In genomic region chr3:195909294-195909644, GRCh38 we compare ENCODE assay signal across 7 cellular contexts. TPM values are rescaled to one million over a fixed set of nuclear protein-coding genes. Genes with fewer than 3 reads are reported as not detected.
DNase-seq lines count a peak whose midpoint lies in the region; ATAC-seq and TF ChIP-seq lines count a peak whose summit lies in the region.

No MANE protein-coding gene starts in this region.

- peak; percentile 29 for ATAC-seq in GM18511 (IDR thresholded peaks at IDR 0.05; ENCODE audit: unreplicated experiment)

- H3K4me3 ChIP-seq in sigmoid colon = peak overlapping the region; percentile 51 to 92 (median 85)

- H3K27ac ChIP-seq in sigmoid colon = peak overlapping the region; percentile 60 to 81 (median 76)

- no peak for TF ChIP-seq CTCF in sigmoid colon (IDR thresholded peaks at IDR 0.05)

- no peaks in the 10 kb centered on the region for H3K9me3 ChIP-seq in sigmoid colon

- TF ChIP-seq EP300 in sigmoid colon (IDR thresholded peaks at IDR 0.05) = no peak

- intact Hi-C loops in sigmoid colon (cut with DNase I) = loop anchor here (2.0 kb wide), 1 partner anchor 14 kb away; no protein-coding TSS in a partner anchor

- WGBS in sigmoid colon, 2 donors = 1% methylated on average over 47 of the region's 47 CpGs

- peaks cover 0 to 39% (median 35%) of the 10 kb centered on the region in 4 donors for H3K4me1 ChIP-seq in sigmoid colon

- H3K36me3 ChIP-seq in sigmoid colon = no peaks in the 10 kb centered on the region

- POLR2A ChIA-PET in HEK293T (lab: Yijun Ruan, JAX) = interaction anchor here (1.3 kb wide), 1 partner anchor 10 kb away, joined by 3 read pairs; no protein-coding TSS in a partner anchor

- DNase-seq in HEK293T (ENCODE audit: extremely low spot score) = peak; percentile 42
- DNase-seq in NOMO-1 treated with DMSO at 0.1 percent for 48 hours (lab: John Stamatoyannopoulos, UW; ENCODE audit: unreplicated experiment) = peak; percentile 75
- peak; percentile 48 for DNase-seq in epidermal melanocyte (ENCODE audit: insufficient read length, low spot score)
- DNase-seq in sigmoid colon = no peak
- DNase-seq in DMS79 (lab: John Stamatoyannopoulos, UW) = no peak
- DNase-seq in DMS114 treated with DMSO at 0.1 percent for 48 hours (lab: John Stamatoyannopoulos, UW; ENCODE audit: unreplicated experiment) = no peak

- CTCF ChIA-PET in HEK293T (lab: Yijun Ruan, JAX) = no interaction called here

- no peaks in the 10 kb centered on the region for H3K27me3 ChIP-seq in sigmoid colon

- no peak for TF ChIP-seq POLR2A in sigmoid colon (IDR thresholded peaks at IDR 0.05)

TF ChIP-seq in HEK293T, 16 proteins besides CTCF, POLR2A, EP300 and RAD21:
- no peak for TF ChIP-seq HDGF (IDR thresholded peaks at IDR 0.05; ENCODE audit: borderline replicate concordance)
- no peak for TF ChIP-seq SUZ12 (IDR thresholded peaks at IDR 0.05)
- TF ChIP-seq ZNF384 (IDR thresholded peaks at IDR 0.05) = no peak

RNA-seq across cellular contexts. Expression of gene TNK2, which starts 0.9 kb away (rescaled TPM):
- 10 to 100 TPM; 12.5 to 41.0 (median 18.1) TPM for total RNA-seq in sigmoid colon
- polyA plus RNA-seq in sigmoid colon = 10 to 100 TPM in 2 of 3 donors, 1 to 10 TPM in 1; 8.4 to 44.0 (median 17.1) TPM

Comparison
In these comparisons a context has a peak if more than half of its experiments do, and no peak if none do; other contexts are left out.
1. DNase-seq: peak in HEK293T (single experiment), NOMO-1 treated with DMSO at 0.1 percent for 48 hours (single experiment) and epidermal melanocyte (single experiment); none in sigmoid colon (single experiment), DMS79 (single experiment) and DMS114 treated with DMSO at 0.1 percent for 48 hours (single experiment).